27 cellular contexts compared by ENCODE assay signal in the genomic region with DNA sequence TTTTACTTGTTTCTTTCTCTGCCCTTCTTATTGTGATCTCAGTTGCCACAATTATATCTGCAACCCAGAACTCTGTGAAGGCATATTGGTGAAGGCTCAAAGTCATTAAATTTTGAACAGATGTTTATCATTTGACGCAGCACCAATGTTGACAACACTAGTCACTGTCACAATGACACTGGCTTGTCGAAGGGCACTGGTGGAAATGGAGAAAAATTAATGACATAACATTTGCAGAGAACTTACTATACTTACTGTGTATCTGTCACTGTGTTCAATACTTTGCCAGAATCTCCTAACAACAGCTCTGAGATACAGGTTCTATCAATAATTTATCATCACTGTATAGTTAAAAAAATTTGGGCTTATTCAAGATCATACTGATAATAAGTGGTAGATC.
"Had no signal": no experiment of that assay in that cellular context is flagged by ENCODE, and none has a peak within 500 bp of the region (broad histone marks: within the 10 kb centered on the region; RNA-seq: fewer than 3 reads in every experiment).

No MANE protein-coding gene starts in this region.

- DNase-seq: stimulated activated CD4-positive, alpha-beta T cell treated with anti-CD3 and anti-CD28 coated beads, Interleukin-2, amount 100 ng/mL, for 48 hours; stimulated activated CD4-positive, alpha-beta T cell treated with anti-CD3 and anti-CD28 coated beads, Interleukin-4, amount 100 ng/mL, for 1 hour; stimulated activated CD4-positive, alpha-beta T cell treated with anti-CD3 and anti-CD28 coated beads, Interleukin-4, amount 100 ng/mL, for 24 hours; stimulated activated CD4-positive, alpha-beta T cell treated with anti-CD3 and anti-CD28 coated beads, Interleukin-4, amount 100 ng/mL, for 4 hours; stimulated activated CD8-positive, alpha-beta memory T cell treated with anti-CD3 and anti-CD28 coated beads, Interleukin-4, amount 100 ng/mL, for 48 hours; stimulated activated naive B cell treated with anti-CD40 and anti-IgM and Interleukin-4, amounts not matched to agents 10 μg/mL and 1 μg/mL and 100 μg/mL, for 72 hours; stimulated activated naive CD4-positive, alpha-beta T cell; stimulated activated naive CD4-positive, alpha-beta T cell treated with Interleukin-2 at 50 U/mL for 16 hours; stimulated activated naive CD8-positive, alpha-beta T cell treated with anti-CD3 and anti-CD28 coated beads, Interleukin-15, amount 100 ng/mL, for 72 hours; stimulated activated naive CD8-positive, alpha-beta T cell treated with anti-CD3 and anti-CD28 coated beads, Interleukin-15, Interleukin-2, amounts not matched to agents 100 U/mL and 50 U/mL, for 24 hours; stomach; substantia nigra; testis; thyroid gland; tibial artery; transverse colon; trophoblast cell; upper lobe of left lung; upper lobe of right lung; uterus had no signal

- H3K4me3 ChIP-seq: stomach, suprapubic skin, testis, thoracic aorta, thyroid gland, tibial artery, tibial nerve, transverse colon, upper lobe of left lung, upper lobe of right lung, uterus, vagina had no signal

- ATAC-seq: stimulated activated effector memory CD8-positive, alpha-beta T cell treated with anti-CD3 and anti-CD28 coated beads, Interleukin-12 subunit alpha, Interleukin-12 subunit beta, amount 100 ng/mL, for 72 hours; stimulated activated memory B cell treated with anti-CD40 and anti-IgM and Interleukin-4, amounts not matched to agents 10 μg/mL and 1 μg/mL and 100 μg/mL, for 72 hours; stimulated activated naive B cell treated with anti-CD40 and anti-IgM and Interleukin-4, amounts not matched to agents 10 μg/mL and 1 μg/mL and 100 μg/mL, for 72 hours; stimulated activated naive CD8-positive, alpha-beta T cell treated with anti-CD3 and anti-CD28 coated beads, Interleukin-15, amount 100 ng/mL, for 72 hours; stimulated activated naive CD8-positive, alpha-beta T cell treated with anti-CD3 and anti-CD28 coated beads, Interleukin-15, Interleukin-2, amounts not matched to agents 100 U/mL and 50 U/mL, for 24 hours; upper lobe of right lung had no signal

- H3K36me3 ChIP-seq: stomach, suprapubic skin, thoracic aorta, thyroid gland, tibial artery, tibial nerve, transverse colon, upper lobe of left lung, upper lobe of right lung, uterus, vagina had no signal

- H3K4me1 ChIP-seq: stomach, suprapubic skin, testis, thyroid gland, tibial artery, tibial nerve, transverse colon, upper lobe of left lung, upper lobe of right lung, uterus, vagina had no signal

- H3K27ac ChIP-seq: stomach, suprapubic skin, testis, thoracic aorta, thyroid gland, tibial artery, tibial nerve, transverse colon, upper lobe of left lung, upper lobe of right lung, uterus, vagina had no signal

- FAIRE-seq: urothelium cell line had no signal

- H3K27me3 ChIP-seq: stomach, suprapubic skin, testis, thyroid gland, tibial artery, tibial nerve, transverse colon, upper lobe of left lung, upper lobe of right lung, uterus, vagina had no signal

- H3K9me3 ChIP-seq: suprapubic skin, testis, thoracic aorta, thyroid gland, tibial artery, transverse colon, upper lobe of right lung, uterus, vagina had no signal
